Comparison of ENCODE assay signal across 28 cellular contexts in genomic region chrX:67480789-67481188, GRCh38.
DNase-seq lines count a peak whose midpoint lies in the region; ATAC-seq, FAIRE-seq and TF ChIP-seq lines count a peak whose summit lies in the region.
"Had no signal": no experiment of that assay in that cellular context is flagged by ENCODE, and none has a peak within 500 bp of the region (broad histone marks: within the 10 kb centered on the region; RNA-seq: fewer than 3 reads in every experiment).

No MANE protein-coding gene starts in this region.

- no peaks in the 10 kb centered on the region for H3K4me1 ChIP-seq in astrocyte (ENCODE audit: insufficient read depth, low read length)
- no peaks in the 10 kb centered on the region for H3K4me1 ChIP-seq in kidney (ENCODE audit: control insufficient read depth in 1 of 2, insufficient read depth in 1 of 2, low read depth in 1 of 2, low read length in 2 of 2)
- H3K4me1 ChIP-seq: BE2C, BLaER1 had no signal

- DNase-seq in astrocyte (ENCODE audit: low read depth) (no peak), kidney (no peak), NCI-H1105 treated with DMSO at 0.1 percent for 48 hours (lab: John Stamatoyannopoulos, UW) (no peak), GM10248 (ENCODE audit: extremely low spot score) (no peak)
- DNase-seq in activated T-cell treated with anti-CD3 and anti-CD28 coated beads, Interleukin-2, amount 50 U/mL, for 72 hours = no peak
- DNase-seq: 8988T; ACHN; BE2C; C1 segment of cervical spinal cord; CD4-positive, alpha-beta memory T cell; CD4-positive, CD25-positive, alpha-beta regulatory T cell; CD8-positive, alpha-beta memory T cell; COR-L47; DMS 273 treated with DMSO at 0.1 percent for 48 hours; DMS153; DMS53; DMS79; DND-41; EL; GDM1 had no signal

- no peak overlapping the region for H3K4me2 ChIP-seq in astrocyte (ENCODE audit: low read length)
- H3K4me2 ChIP-seq: BLaER1 had no signal

- no peak overlapping the region for H3K9ac ChIP-seq in astrocyte (ENCODE audit: low read length)
- no peak overlapping the region for H3K9ac ChIP-seq in kidney (ENCODE audit: low read length in 2 of 2)
- H3K9ac ChIP-seq: BLaER1 had no signal

- no peak overlapping the region for H3K4me3 Mint-ChIP-seq in astrocyte (ENCODE audit: unreplicated experiment)
- H3K4me3 Mint-ChIP-seq in activated T-cell treated with anti-CD3 and anti-CD28 coated beads, Interleukin-2, amount 50 U/mL, for 72 hours = no peak overlapping the region
- H3K4me3 Mint-ChIP-seq: CD14-positive monocyte; CD4-positive, alpha-beta memory T cell; CD4-positive, CD25-positive, alpha-beta regulatory T cell; CD8-positive, alpha-beta memory T cell had no signal

- peaks cover 4% of the 10 kb centered on the region for H3K9me3 Mint-ChIP-seq in astrocyte (ENCODE audit: unreplicated experiment)
- peaks cover 0 to 2% of the 10 kb centered on the region in 2 donors for H3K9me3 Mint-ChIP-seq in activated T-cell treated with anti-CD3 and anti-CD28 coated beads, Interleukin-2, amount 50 U/mL, for 72 hours

- CTCF ChIA-PET in GM10248 (lab: Yijun Ruan, JAX) = no interaction called here

- no peak overlapping the region for H3K27ac ChIP-seq in astrocyte (ENCODE audit: low read depth, low read length)
- no peak overlapping the region for H3K27ac ChIP-seq in kidney (ENCODE audit: low read depth in 2 of 2, low read length in 2 of 2)
- H3K27ac ChIP-seq: BLaER1 had no signal

- ATAC-seq in activated T-cell treated with anti-CD3 and anti-CD28 coated beads, Interleukin-2, amount 50 U/mL, for 72 hours (replicated peaks in 1 of 2) = no peak
- ATAC-seq in GM18858 (IDR thresholded peaks at IDR 0.05; ENCODE audit: unreplicated experiment) = no peak

- intact Hi-C loops in kidney (cut with DNase I) = no loop called here

- no peaks in the 10 kb centered on the region for H3K4me1 Mint-ChIP-seq in astrocyte (ENCODE audit: low read depth, unreplicated experiment)
- no peaks in the 10 kb centered on the region for H3K4me1 Mint-ChIP-seq in activated T-cell treated with anti-CD3 and anti-CD28 coated beads, Interleukin-2, amount 50 U/mL, for 72 hours (ENCODE audit: low read depth)
- H3K4me1 Mint-ChIP-seq: CD14-positive monocyte; CD4-positive, alpha-beta memory T cell; CD4-positive, CD25-positive, alpha-beta regulatory T cell; CD8-positive, alpha-beta memory T cell had no signal

- no peak for TF ChIP-seq CTCF in astrocyte (IDR thresholded peaks at IDR 0.05; ENCODE audit: insufficient read depth, low read depth, low read length)
- no peak for TF ChIP-seq CTCF in kidney (IDR thresholded peaks at IDR 0.05; ENCODE audit: borderline replicate concordance, extremely low read depth, insufficient read depth)
- TF ChIP-seq CTCF in GM10248 (IDR thresholded peaks at IDR 0.05; ENCODE audit: control extremely low read depth, extremely low read depth, low read depth, missing control alignments) = no peak

- no peaks in the 10 kb centered on the region for H3K27me3 Mint-ChIP-seq in astrocyte (ENCODE audit: low read depth, unreplicated experiment)
- peaks cover 5% of the 10 kb centered on the region for H3K27me3 Mint-ChIP-seq in activated T-cell treated with anti-CD3 and anti-CD28 coated beads, Interleukin-2, amount 50 U/mL, for 72 hours (ENCODE audit: low read depth)
- H3K27me3 Mint-ChIP-seq: CD4-positive, alpha-beta memory T cell; CD4-positive, CD25-positive, alpha-beta regulatory T cell; CD8-positive, alpha-beta memory T cell had no signal

- POLR2A ChIA-PET in GM10248 (lab: Yijun Ruan, JAX) = no interaction called here

- H3K4me3 ChIP-seq in astrocyte (ENCODE audit: insufficient read depth, low read depth, low read length) (no peak overlapping the region), kidney (ENCODE audit: low read length in 2 of 2) (no peak overlapping the region)
- H3K4me3 ChIP-seq: BLaER1 had no signal

- no peaks in the 10 kb centered on the region for H3K9me3 ChIP-seq in astrocyte (ENCODE audit: insufficient read depth, low read depth, low read length)
- H3K9me3 ChIP-seq in kidney (ENCODE audit: control insufficient read depth in 1 of 2, low read length in 2 of 2) = peaks cover 0 to 3% of the 10 kb centered on the region in 2 donors
- H3K9me3 ChIP-seq: BE2C had no signal

- H3K27ac Mint-ChIP-seq in astrocyte (ENCODE audit: unreplicated experiment) = no peak overlapping the region
- H3K27ac Mint-ChIP-seq in activated T-cell treated with anti-CD3 and anti-CD28 coated beads, Interleukin-2, amount 50 U/mL, for 72 hours = no peak overlapping the region
- H3K27ac Mint-ChIP-seq: CD14-positive monocyte; CD4-positive, alpha-beta memory T cell; CD4-positive, CD25-positive, alpha-beta regulatory T cell had no signal

- H4K20me1 ChIP-seq in astrocyte (ENCODE audit: insufficient read depth, low read length) = no peaks in the 10 kb centered on the region
- H4K20me1 ChIP-seq: BLaER1 had no signal

- no peaks in the 10 kb centered on the region for H3K36me3 Mint-ChIP-seq in astrocyte (ENCODE audit: low read depth, unreplicated experiment)
- H3K36me3 Mint-ChIP-seq in activated T-cell treated with anti-CD3 and anti-CD28 coated beads, Interleukin-2, amount 50 U/mL, for 72 hours (ENCODE audit: insufficient read depth in 2 of 2) = no peaks in the 10 kb centered on the region
- H3K36me3 Mint-ChIP-seq: CD14-positive monocyte; CD4-positive, alpha-beta memory T cell; CD4-positive, CD25-positive, alpha-beta regulatory T cell; CD8-positive, alpha-beta memory T cell had no signal

- H3K27me3 ChIP-seq in astrocyte (ENCODE audit: insufficient read depth, low read length) = no peaks in the 10 kb centered on the region
- H3K27me3 ChIP-seq: BE2C, BLaER1 had no signal

- H2AFZ ChIP-seq in astrocyte (ENCODE audit: low read depth, low read length) = no peak overlapping the region

- no peaks in the 10 kb centered on the region for H3K36me3 ChIP-seq in astrocyte (ENCODE audit: insufficient read depth, low read length)
- no peaks in the 10 kb centered on the region for H3K36me3 ChIP-seq in kidney (ENCODE audit: control insufficient read depth in 1 of 2, insufficient read depth in 2 of 2, low read length in 2 of 2)
- H3K36me3 ChIP-seq: BE2C, BLaER1 had no signal

- H3K79me2 ChIP-seq in astrocyte (ENCODE audit: insufficient read depth, low read length) = no peaks in the 10 kb centered on the region

- peak; percentile 95 for FAIRE-seq in astrocyte (lab: Jason Lieb, UNC)
- peak; percentile 70 for FAIRE-seq in colon (lab: Jason Lieb, UNC)
- FAIRE-seq in kidney (lab: Jason Lieb, UNC) = peak; percentile 87
- FAIRE-seq: A204.1, GM12891, GM18507, GM19239 had no signal
